Comparison of ENCODE assay signal across 8 cellular contexts in the genomic region with DNA sequence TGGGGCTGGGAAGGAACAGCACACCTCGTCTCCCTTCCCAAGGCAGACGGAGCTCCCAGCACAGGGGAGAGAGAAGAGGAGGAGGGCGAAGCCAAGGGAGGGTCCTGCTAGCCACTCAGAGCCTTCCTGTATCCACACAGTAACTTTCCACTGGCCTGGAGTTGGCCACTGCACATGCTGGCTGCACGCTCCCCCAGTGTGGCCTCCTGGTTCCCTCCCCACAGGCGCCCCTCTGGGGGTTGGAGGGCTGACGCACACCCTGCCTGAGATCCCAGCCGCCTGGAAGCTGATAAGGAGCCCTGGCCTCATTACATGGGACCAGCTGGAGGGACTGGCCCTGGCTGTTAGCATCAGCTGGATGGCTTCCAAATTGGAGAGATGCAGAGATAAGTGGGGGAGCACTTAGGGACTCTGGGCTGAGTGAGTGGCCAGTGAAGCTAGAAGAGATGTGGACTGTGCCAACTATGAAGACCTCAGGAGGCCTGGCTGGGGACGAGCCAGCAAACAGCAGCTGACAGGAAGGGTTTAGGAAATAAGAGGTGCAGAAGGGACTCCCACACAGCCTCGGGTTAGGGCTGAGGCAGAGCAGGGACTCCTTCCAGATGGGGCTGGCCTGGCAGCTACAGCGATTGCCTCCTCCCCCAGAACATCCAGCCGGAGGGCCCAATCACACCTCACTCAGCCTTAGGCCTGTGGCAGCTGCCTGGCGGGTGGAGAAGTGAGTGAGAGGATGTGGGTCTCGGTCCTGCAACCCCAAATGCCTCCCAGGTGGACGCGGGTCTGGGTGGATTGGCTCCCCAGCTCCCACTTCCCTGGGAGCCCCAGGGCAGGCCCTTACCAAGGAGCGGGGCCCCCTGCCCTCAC. TPM values are rescaled to one million over a fixed set of nuclear protein-coding genes. Genes with fewer than 3 reads are reported as not detected.
DNase-seq lines count a peak whose midpoint lies in the region; ATAC-seq and TF ChIP-seq lines count a peak whose summit lies in the region.

No MANE protein-coding gene starts in this region.

- H3K9me3 Mint-ChIP-seq in endodermal cell, result no peaks in the 10 kb centered on the region

- H3K4me3 Mint-ChIP-seq in endodermal cell, result no peak overlapping the region

- no peak overlapping the region for H3K4me3 ChIP-seq in endodermal cell (ENCODE audit: low read length)

- H3K27me3 ChIP-seq in endodermal cell (ENCODE audit: control insufficient read depth, insufficient read depth, low read length, poor library complexity, severe bottlenecking), result no peaks in the 10 kb centered on the region

- no peak for ATAC-seq in HG03139 (IDR thresholded peaks at IDR 0.05; ENCODE audit: unreplicated experiment)
- no peak for ATAC-seq in HG02870 (IDR thresholded peaks at IDR 0.05; ENCODE audit: unreplicated experiment)
- no peak for ATAC-seq in HG03342 (IDR thresholded peaks at IDR 0.05; ENCODE audit: unreplicated experiment)

- H3K36me3 ChIP-seq in endodermal cell (ENCODE audit: control insufficient read depth, insufficient read depth, low read length), result no peaks in the 10 kb centered on the region

- 82 to 84% methylated on average over 7 to 16 of the region's 16 CpGs for WGBS in endodermal cell (ENCODE audit: insufficient coverage in 1 of 2, insufficient read length in 1 of 2), 2 experiments

- no peaks in the 10 kb centered on the region for H3K36me3 Mint-ChIP-seq in endodermal cell (ENCODE audit: low read depth)

- peaks cover 5% of the 10 kb centered on the region for H3K4me1 Mint-ChIP-seq in endodermal cell

- no peak overlapping the region for H3K27ac ChIP-seq in endodermal cell (ENCODE audit: low read depth, low read length)

- no peak for TF ChIP-seq CTCF in endodermal cell (conservative IDR thresholded peaks at IDR 0.05)

- peaks cover 27% of the 10 kb centered on the region for H3K27me3 Mint-ChIP-seq in endodermal cell (ENCODE audit: insufficient read depth)

- DNase-seq in HCEC 1CT, result peak; percentile 81
- DNase-seq in NCI-H69 (lab: John Stamatoyannopoulos, UW), result peak; percentile 95
- DNase-seq in endodermal cell, result peak; percentile 54
- DNase-seq in mesenteric fat pad (ENCODE audit: low spot score), result peak; percentile 92
- no peak for DNase-seq in foreskin melanocyte

- H3K27ac Mint-ChIP-seq in endodermal cell, result no peak overlapping the region

- H3K4me1 ChIP-seq in endodermal cell (ENCODE audit: control insufficient read depth, insufficient read depth, low read length), result no peaks in the 10 kb centered on the region

- no peaks in the 10 kb centered on the region for H3K9me3 ChIP-seq in endodermal cell (ENCODE audit: control insufficient read depth, low read length)

- no peak overlapping the region for H3K9ac ChIP-seq in endodermal cell (ENCODE audit: extremely low read depth, low read length, poor library complexity, severe bottlenecking)

RNA-seq across cellular contexts. Expression of a gene that starts 26.3 kb away (rescaled TPM):
- total RNA-seq in endodermal cell (1 to 10 TPM; 2.8 to 3.8 TPM), mesenteric fat pad (3.0 TPM)
- polyA plus RNA-seq in endodermal cell (2013, experiment 1 of 2), result 4.8 TPM
- 5.1 TPM for polyA plus RNA-seq in endodermal cell (2013, experiment 2 of 2)

RNA-seq across cellular contexts. Expression of a gene that starts 34.5 kb away (rescaled TPM):
- total RNA-seq in endodermal cell (not detected), mesenteric fat pad (0.35 TPM)
- 4.4 TPM for polyA plus RNA-seq in endodermal cell (2013, experiment 1 of 2)
- 3.2 TPM for polyA plus RNA-seq in endodermal cell (2013, experiment 2 of 2)

RNA-seq across cellular contexts. Expression of a gene that starts 41.0 kb away (rescaled TPM):
- total RNA-seq in endodermal cell (10 to 100 TPM; 21.2 to 24.1 TPM), mesenteric fat pad (44.3 TPM)
- polyA plus RNA-seq in endodermal cell (2013, experiment 1 of 2), result 28.0 TPM
- 25.4 TPM for polyA plus RNA-seq in endodermal cell (2013, experiment 2 of 2)
